Comparison of ENCODE assay signal across 1 cellular context in the genomic region with DNA sequence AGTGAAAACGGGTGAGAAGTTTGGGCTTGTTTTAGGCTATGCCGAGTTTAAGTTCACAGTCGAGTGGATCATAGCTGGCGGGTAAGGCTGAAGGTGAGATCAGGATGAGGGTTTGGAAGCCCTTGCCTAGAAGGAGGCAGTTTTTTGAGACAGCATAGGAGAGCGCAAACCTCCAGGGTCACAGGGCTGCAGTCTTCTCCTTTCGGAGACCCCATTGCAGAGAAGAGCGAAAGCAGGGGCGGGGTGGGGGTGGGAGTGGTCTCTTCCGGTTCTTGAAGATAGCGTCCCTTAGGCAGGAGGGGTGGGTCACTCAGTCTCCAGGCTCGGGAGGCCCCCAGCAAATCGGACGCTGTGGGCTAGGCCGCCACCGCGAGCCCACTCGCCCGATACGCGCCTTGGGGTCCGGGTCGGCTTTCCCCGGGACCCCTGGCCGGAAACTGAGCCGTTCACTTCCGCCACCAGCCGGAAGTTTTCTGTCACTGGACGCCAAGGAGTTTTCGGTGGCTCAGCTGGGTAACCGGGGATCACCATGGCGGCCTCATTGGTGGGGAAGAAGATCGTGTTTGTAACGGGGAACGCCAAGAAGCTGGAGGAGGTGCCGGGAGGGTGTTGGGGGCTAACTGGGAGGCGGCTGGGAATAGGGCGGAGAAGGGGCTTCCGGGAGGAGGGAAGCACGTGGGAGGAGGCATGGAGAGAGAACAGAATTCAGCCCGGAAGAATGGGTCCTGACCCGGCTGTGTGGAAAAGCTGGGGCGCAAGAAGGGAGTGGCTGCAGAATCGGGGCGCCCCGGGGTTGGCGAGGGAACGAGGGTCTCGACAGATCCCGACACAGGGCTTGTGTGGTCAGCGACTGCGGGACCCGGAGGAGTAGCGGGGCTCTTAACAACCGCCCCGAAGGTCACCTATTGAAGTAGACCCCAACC.
A peak's percentile ranks its signal among the peaks of the same experiment; 100 is the strongest.
TF ChIP-seq lines count a peak whose summit lies in the region.

A gene (plus strand): TSS at position 476 of the 923 bp plus-strand sequence. CDS start 54 bp downstream, at position 530.

TF ChIP-seq in HepG2, 621 proteins besides CTCF, POLR2A, EP300 and RAD21 (continued from another document):
- peak; percentile 80; the same call in 1 of the 2 replicates for TF ChIP-seq ZFP1 (CRISPR knock-in tag; IDR thresholded peaks at IDR 0.05)
- TF ChIP-seq, protein P1, sequence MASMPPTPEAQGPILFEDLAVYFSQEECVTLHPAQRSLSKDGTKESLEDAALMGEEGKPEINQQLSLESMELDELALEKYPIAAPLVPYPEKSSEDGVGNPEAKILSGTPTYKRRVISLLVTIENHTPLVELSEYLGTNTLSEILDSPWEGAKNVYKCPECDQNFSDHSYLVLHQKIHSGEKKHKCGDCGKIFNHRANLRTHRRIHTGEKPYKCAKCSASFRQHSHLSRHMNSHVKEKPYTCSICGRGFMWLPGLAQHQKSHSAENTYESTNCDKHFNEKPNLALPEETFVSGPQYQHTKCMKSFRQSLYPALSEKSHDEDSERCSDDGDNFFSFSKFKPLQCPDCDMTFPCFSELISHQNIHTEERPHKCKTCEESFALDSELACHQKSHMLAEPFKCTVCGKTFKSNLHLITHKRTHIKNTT (CRISPR knock-in tag; IDR thresholded peaks at IDR 0.05): no peak
- TF ChIP-seq ZNF543 (CRISPR knock-in tag; IDR thresholded peaks at IDR 0.05): peak; percentile 85; the same call in 1 of the 2 replicates
- peak; percentile 12; the same call in 1 of the 2 replicates for TF ChIP-seq ZNF44 (CRISPR knock-in tag; IDR thresholded peaks at IDR 0.05)
- 0 out of 2 replicates have a peak, but pooled peaks have one; percentile 57 for TF ChIP-seq ZNF850 (CRISPR knock-in tag; conservative IDR thresholded peaks at IDR 0.05)
- TF ChIP-seq, protein P2, sequence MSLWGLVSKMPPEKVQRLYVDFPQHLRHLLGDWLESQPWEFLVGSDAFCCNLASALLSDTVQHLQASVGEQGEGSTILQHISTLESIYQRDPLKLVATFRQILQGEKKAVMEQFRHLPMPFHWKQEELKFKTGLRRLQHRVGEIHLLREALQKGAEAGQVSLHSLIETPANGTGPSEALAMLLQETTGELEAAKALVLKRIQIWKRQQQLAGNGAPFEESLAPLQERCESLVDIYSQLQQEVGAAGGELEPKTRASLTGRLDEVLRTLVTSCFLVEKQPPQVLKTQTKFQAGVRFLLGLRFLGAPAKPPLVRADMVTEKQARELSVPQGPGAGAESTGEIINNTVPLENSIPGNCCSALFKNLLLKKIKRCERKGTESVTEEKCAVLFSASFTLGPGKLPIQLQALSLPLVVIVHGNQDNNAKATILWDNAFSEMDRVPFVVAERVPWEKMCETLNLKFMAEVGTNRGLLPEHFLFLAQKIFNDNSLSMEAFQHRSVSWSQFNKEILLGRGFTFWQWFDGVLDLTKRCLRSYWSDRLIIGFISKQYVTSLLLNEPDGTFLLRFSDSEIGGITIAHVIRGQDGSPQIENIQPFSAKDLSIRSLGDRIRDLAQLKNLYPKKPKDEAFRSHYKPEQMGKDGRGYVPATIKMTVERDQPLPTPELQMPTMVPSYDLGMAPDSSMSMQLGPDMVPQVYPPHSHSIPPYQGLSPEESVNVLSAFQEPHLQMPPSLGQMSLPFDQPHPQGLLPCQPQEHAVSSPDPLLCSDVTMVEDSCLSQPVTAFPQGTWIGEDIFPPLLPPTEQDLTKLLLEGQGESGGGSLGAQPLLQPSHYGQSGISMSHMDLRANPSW (CRISPR knock-in tag; IDR thresholded peaks at IDR 0.05; ENCODE audit: borderline replicate concordance): peak; percentile 76; the same call in 1 of the 2 replicates
- TF ChIP-seq ZSCAN31 (CRISPR knock-in tag; IDR thresholded peaks at IDR 0.05; ENCODE audit: low read depth): peak; percentile 80
- TF ChIP-seq, protein P3, sequence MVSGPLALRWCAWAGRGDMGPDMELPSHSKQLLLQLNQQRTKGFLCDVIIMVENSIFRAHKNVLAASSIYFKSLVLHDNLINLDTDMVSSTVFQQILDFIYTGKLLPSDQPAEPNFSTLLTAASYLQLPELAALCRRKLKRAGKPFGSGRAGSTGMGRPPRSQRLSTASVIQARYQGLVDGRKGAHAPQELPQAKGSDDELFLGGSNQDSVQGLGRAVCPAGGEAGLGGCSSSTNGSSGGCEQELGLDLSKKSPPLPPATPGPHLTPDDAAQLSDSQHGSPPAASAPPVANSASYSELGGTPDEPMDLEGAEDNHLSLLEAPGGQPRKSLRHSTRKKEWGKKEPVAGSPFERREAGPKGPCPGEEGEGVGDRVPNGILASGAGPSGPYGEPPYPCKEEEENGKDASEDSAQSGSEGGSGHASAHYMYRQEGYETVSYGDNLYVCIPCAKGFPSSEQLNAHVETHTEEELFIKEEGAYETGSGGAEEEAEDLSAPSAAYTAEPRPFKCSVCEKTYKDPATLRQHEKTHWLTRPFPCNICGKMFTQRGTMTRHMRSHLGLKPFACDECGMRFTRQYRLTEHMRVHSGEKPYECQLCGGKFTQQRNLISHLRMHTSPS (CRISPR knock-in tag; IDR thresholded peaks at IDR 0.05; ENCODE audit: low read depth): no peak; the same call in 1 of the 2 replicates
- peak; percentile 88 for TF ChIP-seq CBX1 (IDR thresholded peaks at IDR 0.05; ENCODE audit: low read depth)
- no peak for TF ChIP-seq ZNF180 (CRISPR knock-in tag; IDR thresholded peaks at IDR 0.05; ENCODE audit: borderline replicate concordance, low read depth)
- TF ChIP-seq, protein P4, sequence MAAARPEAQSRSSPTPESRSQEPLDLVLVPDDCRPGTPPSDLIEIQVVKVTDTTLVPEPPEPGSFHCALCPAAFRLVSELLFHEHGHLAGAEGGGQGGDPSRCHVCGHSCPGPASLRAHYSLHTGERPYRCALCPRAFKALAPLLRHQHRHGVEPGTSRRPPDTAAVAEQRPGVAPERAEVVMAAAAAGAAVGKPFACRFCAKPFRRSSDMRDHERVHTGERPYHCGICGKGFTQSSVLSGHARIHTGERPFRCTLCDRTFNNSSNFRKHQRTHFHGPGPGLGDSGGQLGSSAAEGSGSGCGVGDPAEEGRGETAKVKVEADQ (CRISPR knock-in tag; IDR thresholded peaks at IDR 0.05; ENCODE audit: borderline replicate concordance): peak; percentile 85
- peak; percentile 82; the same call in 1 of the 2 replicates for TF ChIP-seq ZBTB3 (CRISPR knock-in tag; IDR thresholded peaks at IDR 0.05; ENCODE audit: borderline replicate concordance, low read depth)
- no peak for TF ChIP-seq ZNF207 (IDR thresholded peaks at IDR 0.05; ENCODE audit: borderline replicate concordance)
- TF ChIP-seq ZNF354B (CRISPR knock-in tag; IDR thresholded peaks at IDR 0.05): peak; percentile 84; the same call in 1 of the 2 replicates
- TF ChIP-seq, protein P5, sequence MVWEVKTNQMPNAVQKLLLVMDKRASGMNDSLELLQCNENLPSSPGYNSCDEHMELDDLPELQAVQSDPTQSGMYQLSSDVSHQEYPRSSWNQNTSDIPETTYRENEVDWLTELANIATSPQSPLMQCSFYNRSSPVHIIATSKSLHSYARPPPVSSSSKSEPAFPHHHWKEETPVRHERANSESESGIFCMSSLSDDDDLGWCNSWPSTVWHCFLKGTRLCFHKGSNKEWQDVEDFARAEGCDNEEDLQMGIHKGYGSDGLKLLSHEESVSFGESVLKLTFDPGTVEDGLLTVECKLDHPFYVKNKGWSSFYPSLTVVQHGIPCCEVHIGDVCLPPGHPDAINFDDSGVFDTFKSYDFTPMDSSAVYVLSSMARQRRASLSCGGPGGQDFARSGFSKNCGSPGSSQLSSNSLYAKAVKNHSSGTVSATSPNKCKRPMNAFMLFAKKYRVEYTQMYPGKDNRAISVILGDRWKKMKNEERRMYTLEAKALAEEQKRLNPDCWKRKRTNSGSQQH (CRISPR knock-in tag; IDR thresholded peaks at IDR 0.05; ENCODE audit: low read depth): peak; percentile 93
- TF ChIP-seq, protein P6, sequence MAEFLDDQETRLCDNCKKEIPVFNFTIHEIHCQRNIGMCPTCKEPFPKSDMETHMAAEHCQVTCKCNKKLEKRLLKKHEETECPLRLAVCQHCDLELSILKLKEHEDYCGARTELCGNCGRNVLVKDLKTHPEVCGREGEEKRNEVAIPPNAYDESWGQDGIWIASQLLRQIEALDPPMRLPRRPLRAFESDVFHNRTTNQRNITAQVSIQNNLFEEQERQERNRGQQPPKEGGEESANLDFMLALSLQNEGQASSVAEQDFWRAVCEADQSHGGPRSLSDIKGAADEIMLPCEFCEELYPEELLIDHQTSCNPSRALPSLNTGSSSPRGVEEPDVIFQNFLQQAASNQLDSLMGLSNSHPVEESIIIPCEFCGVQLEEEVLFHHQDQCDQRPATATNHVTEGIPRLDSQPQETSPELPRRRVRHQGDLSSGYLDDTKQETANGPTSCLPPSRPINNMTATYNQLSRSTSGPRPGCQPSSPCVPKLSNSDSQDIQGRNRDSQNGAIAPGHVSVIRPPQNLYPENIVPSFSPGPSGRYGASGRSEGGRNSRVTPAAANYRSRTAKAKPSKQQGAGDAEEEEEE (CRISPR knock-in tag; IDR thresholded peaks at IDR 0.05; ENCODE audit: borderline replicate concordance): peak; percentile 52; the same call in 1 of the 2 replicates
TF ChIP-seq in HepG2: peak in this region for 363.
